28 cellular contexts compared by ENCODE assay signal in the genomic region with DNA sequence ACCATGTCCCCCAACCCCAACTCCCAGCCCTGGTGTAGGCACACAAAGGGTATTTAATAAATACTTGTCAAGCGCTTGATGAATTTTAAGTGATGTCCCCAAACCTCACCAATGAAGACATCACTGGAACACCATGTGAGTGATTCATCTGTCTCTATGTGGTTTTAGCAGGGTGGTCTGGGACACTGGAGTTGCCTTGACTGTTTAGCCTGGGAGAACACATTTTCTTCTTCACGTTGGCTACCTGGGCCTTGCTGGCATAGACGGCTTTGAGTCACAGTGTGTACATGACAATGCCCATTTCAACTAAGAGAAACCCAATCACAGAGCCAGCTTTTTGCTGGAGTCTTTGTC. TPM values are rescaled to one million over a fixed set of nuclear protein-coding genes. Genes with fewer than 3 reads are reported as not detected.
"Had no signal": no experiment of that assay in that cellular context is flagged by ENCODE, and none has a peak within 500 bp of the region (broad histone marks: within the 10 kb centered on the region; RNA-seq: fewer than 3 reads in every experiment).

No MANE protein-coding gene starts in this region.

- H3K27me3 ChIP-seq: ovary, upper lobe of right lung had no signal

- H3K4me3 ChIP-seq: heart left ventricle, left ventricle myocardium inferior, lung, ovary, prostate gland, spleen, suprapubic skin, thoracic aorta, tibial artery, upper lobe of right lung had no signal

- H3K4me1 ChIP-seq: heart left ventricle, left ventricle myocardium inferior, prostate gland, spleen, suprapubic skin, tibial artery, upper lobe of right lung had no signal

- H3K27ac ChIP-seq: heart left ventricle, left ventricle myocardium inferior, neutrophil, ovary, prostate gland, spleen, suprapubic skin, thoracic aorta, tibial artery, upper lobe of right lung had no signal

- ATAC-seq: heart left ventricle, right cardiac atrium, sciatic nerve, upper lobe of right lung had no signal

- DNase-seq: hypothalamus; immature natural killer cell; left ventricle myocardium inferior; mesendoderm; naive B cell; retina; right cardiac atrium; small intestine; stimulated activated CD4-positive, alpha-beta T cell treated with anti-CD3 and anti-CD28 coated beads, Interleukin-4, amount 100 ng/mL, for 24 hours; stimulated activated naive CD4-positive, alpha-beta T cell; trophoblast cell had no signal

- H3K36me3 ChIP-seq: heart left ventricle, left ventricle myocardium inferior, neutrophil, ovary, prostate gland, spleen, suprapubic skin, thoracic aorta, tibial artery, upper lobe of right lung had no signal

- H3K9me3 ChIP-seq: heart left ventricle, left ventricle myocardium inferior, neutrophil, ovary, prostate gland, spleen, suprapubic skin, thoracic aorta, tibial artery, upper lobe of right lung had no signal

- FAIRE-seq: islet of Langerhans, small intestine, urothelium cell line had no signal

RNA-seq across cellular contexts. Expression of gene SHH, which starts 24.8 kb away (rescaled TPM):
- total RNA-seq: heart left ventricle, left ventricle myocardium inferior, lower leg skin, neural crest cell, omental fat pad, right cardiac atrium, spleen, subcutaneous adipose tissue had no signal
- polyA plus RNA-seq: heart left ventricle, immature natural killer cell, ovary, right cardiac atrium, spleen had no signal
